In the genomic region with DNA sequence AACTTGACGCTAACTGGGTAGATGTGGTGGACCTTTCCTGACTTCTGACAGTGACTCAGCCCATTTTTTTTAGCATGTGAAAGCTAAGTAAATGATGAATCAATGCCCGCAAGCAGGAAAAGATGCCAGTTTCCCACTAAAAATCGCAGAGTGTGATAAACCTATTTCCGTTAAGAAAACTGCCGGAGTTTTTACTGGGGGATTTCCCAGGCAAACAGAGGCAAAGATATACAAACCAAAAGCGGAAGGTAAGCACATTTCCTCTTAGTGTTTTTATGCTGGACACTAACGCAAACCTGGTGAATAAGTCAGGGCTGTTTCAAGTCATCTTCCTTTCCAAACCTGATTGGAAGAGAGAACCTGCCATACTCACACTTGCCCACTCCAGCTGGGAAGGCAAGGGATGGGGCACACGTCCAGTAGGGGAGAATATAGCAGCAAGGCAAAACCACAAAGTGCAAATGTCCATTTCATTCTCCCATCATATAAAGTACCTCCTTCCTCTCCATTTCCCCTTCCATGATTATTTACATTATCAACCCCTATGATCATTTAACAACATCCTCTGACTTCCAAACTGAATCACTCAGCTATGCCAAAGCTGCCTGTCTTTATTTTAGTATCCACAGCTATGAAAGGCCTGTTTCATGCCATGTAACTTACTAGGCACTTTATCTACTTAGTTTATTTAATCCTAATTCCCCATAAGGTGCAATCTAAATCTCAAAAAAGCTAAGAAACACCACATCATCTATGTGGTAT, we compare ENCODE assay signal across 10 cellular contexts.
DNase-seq lines count a peak whose midpoint lies in the region; ATAC-seq and TF ChIP-seq lines count a peak whose summit lies in the region.
"Had no signal": no experiment of that assay in that cellular context is flagged by ENCODE, and none has a peak within 500 bp of the region (broad histone marks: within the 10 kb centered on the region; RNA-seq: fewer than 3 reads in every experiment).

No MANE protein-coding gene starts in this region.

- peaks cover 42% of the 10 kb centered on the region for H3K4me1 ChIP-seq in RWPE2 (ENCODE audit: insufficient read depth, poor library complexity, severe bottlenecking)
- H3K4me1 ChIP-seq: parathyroid adenoma had no signal

- H3K4me3 ChIP-seq in RWPE2 (ENCODE audit: severe bottlenecking) = no peak overlapping the region
- H3K4me3 ChIP-seq in epithelial cell of esophagus (ENCODE audit: low read length) = no peak overlapping the region
- no peak overlapping the region for H3K4me3 ChIP-seq in skeletal muscle cell (ENCODE audit: low read depth, low read length)

- DNase-seq in HCEC 1CT = peak; percentile 98
- peak; percentile 59 for DNase-seq in RWPE2 (ENCODE audit: low spot score)
- peak; percentile 96 for DNase-seq in epithelial cell of esophagus (ENCODE audit: low read depth)
- peak; percentile 90 for DNase-seq in skeletal muscle cell (ENCODE audit: low read depth)
- DNase-seq in NCI-H446 treated with DMSO at 0.1 percent for 48 hours (lab: John Stamatoyannopoulos, UW) = no peak
- no peak for DNase-seq in NCI-H2081 (lab: John Stamatoyannopoulos, UW)
- DNase-seq: immature natural killer cell, NCI-H1048 had no signal

- no peak overlapping the region for H3K4me3 Mint-ChIP-seq in stimulated activated memory B cell treated with anti-CD40 and anti-IgM and Interleukin-4, amounts not matched to agents 10 μg/mL and 1 μg/mL and 100 μg/mL, for 72 hours
- H3K4me3 Mint-ChIP-seq: immature natural killer cell had no signal

- H3K27ac Mint-ChIP-seq in stimulated activated memory B cell treated with anti-CD40 and anti-IgM and Interleukin-4, amounts not matched to agents 10 μg/mL and 1 μg/mL and 100 μg/mL, for 72 hours = no peak overlapping the region
- H3K27ac Mint-ChIP-seq: immature natural killer cell had no signal

- H3K9me3 ChIP-seq in RWPE2 (ENCODE audit: severe bottlenecking) = no peaks in the 10 kb centered on the region

- peaks cover 3% of the 10 kb centered on the region for H3K9me3 Mint-ChIP-seq in stimulated activated memory B cell treated with anti-CD40 and anti-IgM and Interleukin-4, amounts not matched to agents 10 μg/mL and 1 μg/mL and 100 μg/mL, for 72 hours

- no peaks in the 10 kb centered on the region for H3K36me3 ChIP-seq in RWPE2 (ENCODE audit: low read depth)

- H3K27ac ChIP-seq in RWPE2 (ENCODE audit: poor library complexity, severe bottlenecking) = peak overlapping the region; percentile 77
- H3K27ac ChIP-seq: parathyroid adenoma had no signal

- no peaks in the 10 kb centered on the region for H3K36me3 Mint-ChIP-seq in stimulated activated memory B cell treated with anti-CD40 and anti-IgM and Interleukin-4, amounts not matched to agents 10 μg/mL and 1 μg/mL and 100 μg/mL, for 72 hours
- H3K36me3 Mint-ChIP-seq: immature natural killer cell had no signal

- H3K27me3 Mint-ChIP-seq in stimulated activated memory B cell treated with anti-CD40 and anti-IgM and Interleukin-4, amounts not matched to agents 10 μg/mL and 1 μg/mL and 100 μg/mL, for 72 hours = peaks cover 11% of the 10 kb centered on the region

- no peaks in the 10 kb centered on the region for H3K27me3 ChIP-seq in RWPE2 (ENCODE audit: insufficient read depth, poor library complexity, severe bottlenecking)

- no peak for TF ChIP-seq CTCF in RWPE2 (IDR thresholded peaks at IDR 0.05; ENCODE audit: poor library complexity, severe bottlenecking)
- TF ChIP-seq CTCF in epithelial cell of esophagus (IDR thresholded peaks at IDR 0.05; ENCODE audit: insufficient read depth, low read depth, low read length, missing control alignments) = no peak

- ATAC-seq in RWPE2 (ENCODE audit: low read depth) = peak; percentile 85
- ATAC-seq in stimulated activated memory B cell treated with anti-CD40 and anti-IgM and Interleukin-4, amounts not matched to agents 10 μg/mL and 1 μg/mL and 100 μg/mL, for 72 hours = no peak

- H3K4me1 Mint-ChIP-seq in stimulated activated memory B cell treated with anti-CD40 and anti-IgM and Interleukin-4, amounts not matched to agents 10 μg/mL and 1 μg/mL and 100 μg/mL, for 72 hours = no peaks in the 10 kb centered on the region
- H3K4me1 Mint-ChIP-seq: immature natural killer cell had no signal

Comparison
In these comparisons a context has a peak if more than half of its experiments do, and no peak if none do; other contexts are left out.
1. DNase-seq: peak in HCEC 1CT (single experiment), RWPE2 (single experiment), epithelial cell of esophagus (single experiment) and skeletal muscle cell (single experiment); none in NCI-H446 treated with DMSO at 0.1 percent for 48 hours (single experiment) and NCI-H2081 (0 of 2).